In the genomic region with DNA sequence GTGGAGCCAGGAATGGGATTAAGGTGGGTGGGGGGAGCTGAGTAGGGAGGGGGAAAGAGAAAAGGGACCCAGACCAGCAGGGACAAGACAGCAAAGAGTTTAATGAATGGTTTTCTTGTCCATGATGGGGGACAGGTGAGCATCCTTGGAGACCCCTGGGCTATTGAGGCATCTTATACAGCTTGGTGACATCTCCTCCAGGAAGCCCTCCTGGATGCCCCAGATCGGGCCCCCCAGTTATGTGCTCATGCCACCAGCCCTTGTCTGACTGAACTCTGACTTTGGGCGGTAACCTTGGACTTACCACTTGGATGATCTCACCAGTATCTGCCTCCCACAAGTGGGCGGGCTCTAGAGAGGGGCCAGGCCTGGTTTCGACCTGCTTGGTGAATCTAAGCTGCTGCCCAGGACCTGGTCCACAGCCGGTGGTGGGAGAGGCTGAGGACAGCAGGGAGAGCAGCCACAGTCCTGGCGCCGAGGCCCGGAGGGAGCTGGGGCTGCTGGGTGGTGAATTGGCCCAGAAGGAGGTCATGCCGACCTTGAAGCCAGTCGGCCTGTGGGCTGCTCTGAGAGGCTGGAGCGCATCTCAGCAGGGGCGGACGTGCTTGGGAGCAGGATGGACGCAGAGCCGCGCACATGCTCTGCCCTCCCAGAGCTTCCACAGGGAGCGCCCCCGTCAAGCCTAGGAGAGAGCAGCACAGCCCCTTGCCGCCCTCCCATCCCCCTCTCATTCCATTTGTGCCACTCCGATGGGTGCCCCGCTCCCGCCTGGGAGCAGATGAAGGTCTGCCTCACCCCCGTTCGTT, we compare ENCODE assay signal across 2 cellular contexts.
A peak's percentile ranks its signal among the peaks of the same experiment; 100 is the strongest.
TF ChIP-seq lines count a peak whose summit lies in the region.

No MANE protein-coding gene starts in this region.

TF ChIP-seq in HCT116, 20 proteins besides CTCF, POLR2A, EP300 and RAD21:
- TF ChIP-seq SRF (IDR thresholded peaks at IDR 0.05; ENCODE audit: low read depth) (no peak), JUND (IDR thresholded peaks at IDR 0.05) (no peak), SIN3A (IDR thresholded peaks at IDR 0.05; ENCODE audit: low read depth) (no peak), EGR1 (IDR thresholded peaks at IDR 0.05; ENCODE audit: low read depth) (no peak), YY1 (IDR thresholded peaks at IDR 0.05; ENCODE audit: extremely low read depth, insufficient replicate concordance, low read depth, low read length) (no peak)
- TF ChIP-seq, protein P1, sequence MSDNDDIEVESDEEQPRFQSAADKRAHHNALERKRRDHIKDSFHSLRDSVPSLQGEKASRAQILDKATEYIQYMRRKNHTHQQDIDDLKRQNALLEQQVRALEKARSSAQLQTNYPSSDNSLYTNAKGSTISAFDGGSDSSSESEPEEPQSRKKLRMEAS (IDR thresholded peaks at IDR 0.05): no peak

TF ChIP-seq in K562, 482 proteins besides CTCF, POLR2A, EP300 and RAD21:
- TF ChIP-seq ZNF778 (CRISPR knock-in tag; IDR thresholded peaks at IDR 0.05) (no peak), ZBTB9 (CRISPR knock-in tag; IDR thresholded peaks at IDR 0.05) (no peak), NR2C2 (CRISPR knock-in tag; IDR thresholded peaks at IDR 0.05) (no peak), NR2C2 (tag; IDR thresholded peaks at IDR 0.05) (0 out of 2 replicates have a peak, but pooled peaks have one; percentile 17), JUND (IDR thresholded peaks at IDR 0.05; ENCODE audit: borderline replicate concordance, low read depth, low read length) (0 out of 2 replicates have a peak, but pooled peaks have one; percentile 13), JUND (tag; IDR thresholded peaks at IDR 0.05; ENCODE audit: borderline replicate concordance, low read depth, low read length) (no peak), ESRRA (IDR thresholded peaks at IDR 0.05; ENCODE audit: borderline replicate concordance, low read depth) (peak; percentile 60), ZFP36 (IDR thresholded peaks at IDR 0.05; ENCODE audit: low read depth, low read length, partially characterized antibody) (peak; percentile 89)
- TF ChIP-seq, protein P2, sequence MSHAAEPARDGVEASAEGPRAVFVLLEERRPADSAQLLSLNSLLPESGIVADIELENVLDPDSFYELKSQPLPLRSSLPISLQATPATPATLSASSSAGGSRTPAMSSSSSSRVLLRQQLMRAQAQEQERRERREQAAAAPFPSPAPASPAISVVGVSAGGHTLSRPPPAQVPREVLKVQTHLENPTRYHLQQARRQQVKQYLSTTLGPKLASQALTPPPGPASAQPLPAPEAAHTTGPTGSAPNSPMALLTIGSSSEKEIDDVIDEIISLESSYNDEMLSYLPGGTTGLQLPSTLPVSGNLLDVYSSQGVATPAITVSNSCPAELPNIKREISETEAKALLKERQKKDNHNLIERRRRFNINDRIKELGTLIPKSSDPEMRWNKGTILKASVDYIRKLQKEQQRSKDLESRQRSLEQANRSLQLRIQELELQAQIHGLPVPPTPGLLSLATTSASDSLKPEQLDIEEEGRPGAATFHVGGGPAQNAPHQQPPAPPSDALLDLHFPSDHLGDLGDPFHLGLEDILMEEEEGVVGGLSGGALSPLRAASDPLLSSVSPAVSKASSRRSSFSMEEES (CRISPR knock-in tag; IDR thresholded peaks at IDR 0.05): no peak
- TF ChIP-seq, protein P3, sequence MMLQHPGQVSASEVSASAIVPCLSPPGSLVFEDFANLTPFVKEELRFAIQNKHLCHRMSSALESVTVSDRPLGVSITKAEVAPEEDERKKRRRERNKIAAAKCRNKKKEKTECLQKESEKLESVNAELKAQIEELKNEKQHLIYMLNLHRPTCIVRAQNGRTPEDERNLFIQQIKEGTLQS (IDR thresholded peaks at IDR 0.05): 0 out of 2 replicates have a peak, but pooled peaks have one; percentile 26
- TF ChIP-seq, protein P3 (CRISPR knock-in tag; conservative IDR thresholded peaks at IDR 0.05): no peak
